In genomic region chr3:141311496-141312358, GRCh38 we compare ENCODE assay signal across 8 cellular contexts. TPM values are rescaled to one million over a fixed set of nuclear protein-coding genes. Genes with fewer than 3 reads are reported as not detected.
DNase-seq lines count a peak whose midpoint lies in the region; ATAC-seq and TF ChIP-seq lines count a peak whose summit lies in the region.

No MANE protein-coding gene starts in this region.

- H3K9me2 ChIP-seq in OCI-LY1 (ENCODE audit: low read depth, low read length) = no peaks in the 10 kb centered on the region

- H3K4me1 ChIP-seq in OCI-LY1 (ENCODE audit: insufficient read depth, low read length, severe bottlenecking) = peaks cover 20% of the 10 kb centered on the region

- H3K27me3 ChIP-seq in OCI-LY1 (ENCODE audit: insufficient read depth, low read length) = no peaks in the 10 kb centered on the region

- no peaks in the 10 kb centered on the region for H3K9me3 ChIP-seq in OCI-LY1 (ENCODE audit: low read length)

- ATAC-seq in GM21515 (IDR thresholded peaks at IDR 0.05; ENCODE audit: unreplicated experiment) = peak; percentile 99

- H3K27ac ChIP-seq in OCI-LY1 (ENCODE audit: low read depth, low read length, poor library complexity, severe bottlenecking) = peak overlapping the region; percentile 21
- peak overlapping the region; percentile 60 for H3K27ac ChIP-seq in epithelial cell of prostate

- H3F3A ChIP-seq in OCI-LY1 (ENCODE audit: insufficient read depth, low read length) = no peaks in the 10 kb centered on the region

- H3K79me2 ChIP-seq in OCI-LY1 (ENCODE audit: insufficient read depth, low read length) = no peaks in the 10 kb centered on the region

- peak overlapping the region; percentile 76 for H3K4me3 ChIP-seq in OCI-LY1 (ENCODE audit: low read depth, low read length, poor library complexity, severe bottlenecking)

- peak overlapping the region; percentile 78 for H3K9ac ChIP-seq in OCI-LY1 (ENCODE audit: low read length)

- H3K36me3 ChIP-seq in OCI-LY1 (ENCODE audit: insufficient read depth, low read length) = no peaks in the 10 kb centered on the region

- H4K20me1 ChIP-seq in OCI-LY1 (ENCODE audit: insufficient read depth, low read length) = no peaks in the 10 kb centered on the region

- peak; percentile 92 for TF ChIP-seq CTCF in OCI-LY1 (IDR thresholded peaks at IDR 0.05; ENCODE audit: low read length)

- peak overlapping the region; percentile 26; the same call in 1 of the 2 replicates for H2AFZ ChIP-seq in OCI-LY1 (ENCODE audit: low read length)

- DNase-seq in DMS114 treated with DMSO at 0.1 percent for 48 hours (lab: John Stamatoyannopoulos, UW; ENCODE audit: unreplicated experiment) (peak; percentile 95), HuH-7 (ENCODE audit: low spot score) (peak; percentile 73), activated T-cell treated with anti-CD3 and anti-CD28 coated beads for 24 hours (ENCODE audit: low read depth) (peak; percentile 98), epithelial cell of prostate (ENCODE audit: low read depth, low spot score) (peak; percentile 86), mucosa of gallbladder (ENCODE audit: low spot score) (peak; percentile 98)
- DNase-seq in stimulated activated CD8-positive, alpha-beta memory T cell treated with anti-CD3 and anti-CD28 coated beads, Interleukin-4, amount 100 ng/mL, for 4 hours (ENCODE audit: low read depth in 2 of 2, low spot score in 1 of 2) = peak; percentile 96 to 98

- peak overlapping the region; percentile 92 for H3K4me2 ChIP-seq in OCI-LY1 (ENCODE audit: low read length)

RNA-seq across cellular contexts. Expression of gene ZBTB38, which starts 56.6 kb away (rescaled TPM):
- total RNA-seq in mucosa of gallbladder = 159 TPM

Comparison
In these comparisons a context has a peak if more than half of its experiments do, and no peak if none do; other contexts are left out.
1. Peak in every context shown above with its lines: DNase-seq, ATAC-seq, H3K4me3 ChIP-seq and H3K27ac ChIP-seq.